ENCODE assay signal across 22 cellular contexts in the genomic region with DNA sequence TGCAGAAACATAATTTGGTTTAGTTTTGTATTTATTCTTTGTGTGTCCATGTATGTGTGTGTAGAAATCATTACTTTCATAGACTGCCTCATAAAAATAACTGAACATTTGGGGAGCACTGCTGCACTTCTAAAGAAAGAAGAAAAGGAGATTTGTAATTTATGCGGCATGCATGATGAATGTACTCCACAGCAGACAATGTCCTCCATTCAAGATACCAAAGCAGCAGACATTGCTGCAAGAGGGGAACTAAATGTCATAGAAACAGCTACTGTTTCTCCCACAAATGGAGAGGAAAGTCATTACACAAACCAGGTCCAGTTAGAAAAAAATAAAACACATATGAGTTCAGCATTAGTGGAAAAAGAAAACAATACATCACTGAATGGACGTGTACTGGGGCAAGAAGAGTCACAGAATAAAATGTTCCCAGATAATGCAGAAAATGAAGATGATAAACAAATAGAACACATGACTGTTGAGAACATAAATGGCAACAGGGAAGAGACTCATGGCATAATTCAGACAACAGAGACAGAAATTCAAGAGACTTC. TPM values are rescaled to one million over a fixed set of nuclear protein-coding genes. Genes with fewer than 3 reads are reported as not detected.
A peak's percentile ranks its signal among the peaks of the same experiment; 100 is the strongest.
DNase-seq lines count a peak whose midpoint lies in the region; ATAC-seq lines count a peak whose summit lies in the region.
"Had no signal": no experiment of that assay in that cellular context is flagged by ENCODE, and none has a peak within 500 bp of the region (broad histone marks: within the 10 kb centered on the region; RNA-seq: fewer than 3 reads in every experiment).

No MANE protein-coding gene starts in this region.

- no peak overlapping the region for H3K4me3 Mint-ChIP-seq in activated naive CD4-positive, alpha-beta T cell treated with anti-CD3 and anti-CD28 coated beads, Interleukin-2, amount 10 ng/mL, durations not matched to agents 7 days and 5 days
- no peak overlapping the region for H3K4me3 Mint-ChIP-seq in activated naive CD4-positive, alpha-beta T cell treated with anti-CD3 and anti-CD28 coated beads for 36 hours
- H3K4me3 Mint-ChIP-seq: HFFc6, memory B cell, nephron progenitor cell had no signal

- intact Hi-C loops in activated naive CD4-positive, alpha-beta T cell treated with anti-CD3 and anti-CD28 coated beads for 36 hours (cut with micrococcal nuclease): no loop called here

- no peak for ATAC-seq in GM18909 (IDR thresholded peaks at IDR 0.05; ENCODE audit: poor library complexity, unreplicated experiment)

- peak overlapping the region; percentile 6 for H3K27ac Mint-ChIP-seq in activated naive CD4-positive, alpha-beta T cell treated with anti-CD3 and anti-CD28 coated beads, Interleukin-2, amount 10 ng/mL, durations not matched to agents 7 days and 5 days
- no peak overlapping the region for H3K27ac Mint-ChIP-seq in activated naive CD4-positive, alpha-beta T cell treated with anti-CD3 and anti-CD28 coated beads for 36 hours
- H3K27ac Mint-ChIP-seq: HFFc6, memory B cell, nephron progenitor cell had no signal

- H3K27ac ChIP-seq in temporal lobe (ENCODE audit: low read depth, low read length): peak overlapping the region; percentile 96
- H3K27ac ChIP-seq: WERI-Rb-1 had no signal

- CTCF ChIA-PET in activated naive CD4-positive, alpha-beta T cell treated with anti-CD3 and anti-CD28 coated beads, Interleukin-2, amount 10 ng/mL, durations not matched to agents 7 days and 5 days (lab: Charles Lee): interaction anchor here (2.6 kb wide), 1 partner anchor 31 kb away, joined by 6 read pairs; no protein-coding TSS in a partner anchor
- CTCF ChIA-PET in activated naive CD4-positive, alpha-beta T cell treated with anti-CD3 and anti-CD28 coated beads for 36 hours (lab: Charles Lee): interaction anchor here (1.1 to 1.7 kb wide), 3 partner anchors 25 to 114 kb away, joined by 3 to 7 read pairs (median 4); no protein-coding TSS in a partner anchor

- H3K9me3 Mint-ChIP-seq in activated naive CD4-positive, alpha-beta T cell treated with anti-CD3 and anti-CD28 coated beads, Interleukin-2, amount 10 ng/mL, durations not matched to agents 7 days and 5 days: peaks cover 16% of the 10 kb centered on the region
- H3K9me3 Mint-ChIP-seq in activated naive CD4-positive, alpha-beta T cell treated with anti-CD3 and anti-CD28 coated beads for 36 hours: no peaks in the 10 kb centered on the region
- H3K9me3 Mint-ChIP-seq: nephron progenitor cell had no signal

- peaks cover 20% of the 10 kb centered on the region for H3K36me3 Mint-ChIP-seq in activated naive CD4-positive, alpha-beta T cell treated with anti-CD3 and anti-CD28 coated beads, Interleukin-2, amount 10 ng/mL, durations not matched to agents 7 days and 5 days
- no peaks in the 10 kb centered on the region for H3K36me3 Mint-ChIP-seq in activated naive CD4-positive, alpha-beta T cell treated with anti-CD3 and anti-CD28 coated beads for 36 hours (ENCODE audit: low read depth)

- peaks cover 57% of the 10 kb centered on the region for H3K4me1 Mint-ChIP-seq in activated naive CD4-positive, alpha-beta T cell treated with anti-CD3 and anti-CD28 coated beads, Interleukin-2, amount 10 ng/mL, durations not matched to agents 7 days and 5 days
- H3K4me1 Mint-ChIP-seq in activated naive CD4-positive, alpha-beta T cell treated with anti-CD3 and anti-CD28 coated beads for 36 hours (ENCODE audit: low read depth): peaks cover 42% of the 10 kb centered on the region

- H3K27me3 Mint-ChIP-seq in activated naive CD4-positive, alpha-beta T cell treated with anti-CD3 and anti-CD28 coated beads, Interleukin-2, amount 10 ng/mL, durations not matched to agents 7 days and 5 days: peaks cover 3% of the 10 kb centered on the region
- peaks cover 2% of the 10 kb centered on the region for H3K27me3 Mint-ChIP-seq in activated naive CD4-positive, alpha-beta T cell treated with anti-CD3 and anti-CD28 coated beads for 36 hours (ENCODE audit: low read depth)

- no peak for DNase-seq in activated naive CD4-positive, alpha-beta T cell treated with anti-CD3 and anti-CD28 coated beads, Interleukin-2, amount 10 ng/mL, durations not matched to agents 7 days and 5 days
- DNase-seq in activated naive CD4-positive, alpha-beta T cell treated with anti-CD3 and anti-CD28 coated beads for 36 hours: no peak
- peak; percentile 16 for DNase-seq in amniotic epithelial cell (ENCODE audit: low read depth)
- DNase-seq in inferior parietal cortex (ENCODE audit: extremely low spot score): peak; percentile 74
- no peak for DNase-seq in GM19240 (ENCODE audit: insufficient read length, low spot score)
- no peak for DNase-seq in H4 (ENCODE audit: low spot score)
- DNase-seq: activated CD8-positive, alpha-beta memory T cell treated with anti-CD3 and anti-CD28 coated beads for 24 hours; activated naive CD4-positive, alpha-beta T cell treated with anti-CD3 and anti-CD28 coated beads, Interleukin-2, amount 50 U/mL, for 16 hours; Caco-2; effector CD4-positive, alpha-beta T cell; HFFc6; kidney; NCI-H146; nephron progenitor cell; NK-92 treated with Interleukin-12 subunit alpha and Interleukin-12 subunit beta, amount 100 ng/mL, for 24 hours; RPMI8226; stimulated activated CD4-positive, alpha-beta T cell treated with anti-CD3 and anti-CD28 coated beads, Interleukin-15, amount 100 ng/mL, for 24 hours; WERI-Rb-1 had no signal

RNA-seq across cellular contexts. Expression of gene DTHD1, which starts 2.6 kb away (rescaled TPM):
- under 1 TPM; 0.17 to 0.25 TPM for total RNA-seq in activated naive CD4-positive, alpha-beta T cell treated with anti-CD3 and anti-CD28 coated beads for 36 hours
- 0.74 TPM for total RNA-seq in temporal lobe
- not detected in 2 replicates for total RNA-seq in H4 (2014; rRNA removed; shearing (Covaris generic))
- total RNA-seq: Caco-2, HFFc6, M059J had no signal

RNA-seq across cellular contexts. Expression of gene ARAP2, which starts 39.7 kb away (rescaled TPM):
- 10 to 100 TPM; 29.6 to 38.2 TPM for total RNA-seq in activated naive CD4-positive, alpha-beta T cell treated with anti-CD3 and anti-CD28 coated beads for 36 hours
- total RNA-seq in temporal lobe: 55.1 TPM
- total RNA-seq in H4 (2014; rRNA removed; shearing (Covaris generic)): 7.3 and 18.8 TPM in 2 replicates
- total RNA-seq: HFFc6 had no signal

Comparison
In these comparisons a context has a peak if more than half of its experiments do, and no peak if none do; other contexts are left out.
1. DNase-seq: peak in amniotic epithelial cell (single experiment) and inferior parietal cortex (single experiment); none in activated naive CD4-positive, alpha-beta T cell treated with anti-CD3 and anti-CD28 coated beads, Interleukin-2, amount 10 ng/mL, durations not matched to agents 7 days and 5 days (single experiment), activated naive CD4-positive, alpha-beta T cell treated with anti-CD3 and anti-CD28 coated beads for 36 hours (single experiment), GM19240 (single experiment) and H4 (single experiment).